In the genomic region with DNA sequence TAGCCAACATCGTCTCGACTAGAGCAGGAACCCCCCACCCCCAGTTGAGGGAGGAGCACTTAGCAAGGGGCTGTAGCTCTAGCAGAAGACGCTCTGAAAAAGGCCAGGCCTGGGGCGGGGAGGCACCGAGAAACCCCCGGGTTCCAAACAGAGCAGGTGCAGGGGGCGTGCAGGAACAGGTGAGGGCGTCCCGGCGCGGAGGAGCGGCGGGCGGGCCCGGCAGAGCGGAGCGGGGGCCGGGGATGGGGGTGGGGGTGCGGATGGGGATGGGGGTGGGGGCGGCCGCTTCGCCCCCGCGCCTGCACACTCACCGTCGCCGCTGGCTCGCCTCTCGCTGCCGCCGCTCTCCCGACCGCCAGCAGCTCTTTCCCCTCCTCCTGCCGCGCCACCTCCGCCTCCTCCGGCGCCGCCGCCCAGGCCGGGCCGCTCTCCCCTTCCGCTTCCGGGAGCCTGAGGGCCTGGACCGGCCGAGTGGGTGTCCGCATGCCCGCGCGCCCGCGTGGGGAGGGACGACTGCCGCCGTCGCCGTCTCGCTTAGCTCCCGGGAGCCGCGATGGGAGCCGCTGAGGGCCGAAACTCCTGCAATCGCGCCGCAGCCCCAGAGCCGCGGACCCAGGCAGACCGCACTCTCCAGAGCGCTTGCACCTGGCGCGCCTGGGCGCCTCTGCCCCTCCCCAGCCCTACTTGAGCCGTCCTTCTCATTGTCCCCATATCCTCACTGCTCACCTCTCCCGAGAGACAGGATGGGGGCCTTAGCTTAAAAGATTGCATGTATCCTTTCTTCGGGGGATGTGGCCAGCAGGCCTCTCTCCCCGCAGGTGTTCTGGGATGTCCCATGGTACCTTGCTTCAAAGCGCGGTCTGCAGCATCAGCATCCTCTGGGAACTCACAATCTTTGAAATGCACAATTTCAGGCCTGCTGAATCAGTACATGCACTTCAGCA, we compare ENCODE assay signal across 8 cellular contexts. TPM values are rescaled to one million over a fixed set of nuclear protein-coding genes. Genes with fewer than 3 reads are reported as not detected.
DNase-seq lines count a peak whose midpoint lies in the region; ATAC-seq and TF ChIP-seq lines count a peak whose summit lies in the region.

A gene with protein sequence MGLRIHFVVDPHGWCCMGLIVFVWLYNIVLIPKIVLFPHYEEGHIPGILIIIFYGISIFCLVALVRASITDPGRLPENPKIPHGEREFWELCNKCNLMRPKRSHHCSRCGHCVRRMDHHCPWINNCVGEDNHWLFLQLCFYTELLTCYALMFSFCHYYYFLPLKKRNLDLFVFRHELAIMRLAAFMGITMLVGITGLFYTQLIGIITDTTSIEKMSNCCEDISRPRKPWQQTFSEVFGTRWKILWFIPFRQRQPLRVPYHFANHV (minus strand): TSS at position 515 of the 944 bp plus-strand sequence. CDS start 19,092 bp downstream, outside the sequence.

- no peaks in the 10 kb centered on the region for H3K9me3 ChIP-seq in heart right ventricle

- H3K27me3 Mint-ChIP-seq in type B pancreatic cell = peaks cover 4% of the 10 kb centered on the region

- TF ChIP-seq CTCF in heart right ventricle (IDR thresholded peaks at IDR 0.05) = peak in 2 of 9 donors; percentile 8 to 11
- TF ChIP-seq CTCF in type B pancreatic cell (conservative IDR thresholded peaks at IDR 0.05) = no peak

- peaks cover 0 to 25% (median 15%) of the 10 kb centered on the region in 9 donors for H3K4me1 ChIP-seq in heart right ventricle

- H3K27ac Mint-ChIP-seq in type B pancreatic cell = peak within 1 kb of the TSS; percentile 88

- peaks cover 0 to 4% (median 0%) of the 10 kb centered on the region in 7 donors for H3K27me3 ChIP-seq in heart right ventricle

- 2% methylated on average over 51 to 79 of the region's 79 CpGs for WGBS in heart right ventricle, 2 donors

- no peaks in the 10 kb centered on the region for H3K9me3 Mint-ChIP-seq in type B pancreatic cell

- peaks cover 5% of the 10 kb centered on the region for H3K36me3 Mint-ChIP-seq in type B pancreatic cell

- H3K4me3 ChIP-seq in heart right ventricle = peak within 1 kb of the TSS; percentile 75 to 86 (median 81)

- H3K4me1 Mint-ChIP-seq in type B pancreatic cell (ENCODE audit: unreplicated experiment) = peaks cover 21% of the 10 kb centered on the region

- peaks cover 0 to 21% (median 3%) of the 10 kb centered on the region in 9 donors for H3K36me3 ChIP-seq in heart right ventricle

- ATAC-seq in GM21526 (IDR thresholded peaks at IDR 0.05; ENCODE audit: low FRiP score, unreplicated experiment) = peak; percentile 74
- peak; percentile 96 for ATAC-seq in SK-N-SH treated with all-trans-retinoic acid at 6 μM for 48 hours
- ATAC-seq in heart right ventricle = peak; percentile 95 to 99 (median 97)

- H3K4me3 Mint-ChIP-seq in type B pancreatic cell = peak within 1 kb of the TSS; percentile 98

- H3K27ac ChIP-seq in heart right ventricle = peak within 1 kb of the TSS; percentile 10 to 76 (median 62)

- intact Hi-C loops in heart right ventricle (cut with DNase I) (no loop called here), posterior cingulate gyrus (cut with DNase I) (no loop called here)

- DNase-seq in Daoy (ENCODE audit: low read depth) (peak; percentile 54), HuH-7.5 (ENCODE audit: low spot score) (peak; percentile 38), heart right ventricle (peak; percentile 75 to 82), posterior cingulate gyrus (peak; percentile 65 to 97 (median 84)), type B pancreatic cell (ENCODE audit: extremely low spot score, unreplicated experiment) (peak; percentile 82)
- DNase-seq in activated naive CD8-positive, alpha-beta T cell treated with anti-CD3 and anti-CD28 coated beads, Interleukin-2, amount 50 U/mL, for 16 hours (ENCODE audit: low read depth, low spot score) = peak; percentile 15

TF ChIP-seq in SK-N-SH treated with all-trans-retinoic acid at 6 μM for 48 hours, 23 proteins besides CTCF, POLR2A, EP300 and RAD21:
- TF ChIP-seq ZFP3 (CRISPR knock-in tag; IDR thresholded peaks at IDR 0.05) (peak; percentile 94), ZFP30 (CRISPR knock-in tag; IDR thresholded peaks at IDR 0.05) (no peak)
- TF ChIP-seq, protein P1, sequence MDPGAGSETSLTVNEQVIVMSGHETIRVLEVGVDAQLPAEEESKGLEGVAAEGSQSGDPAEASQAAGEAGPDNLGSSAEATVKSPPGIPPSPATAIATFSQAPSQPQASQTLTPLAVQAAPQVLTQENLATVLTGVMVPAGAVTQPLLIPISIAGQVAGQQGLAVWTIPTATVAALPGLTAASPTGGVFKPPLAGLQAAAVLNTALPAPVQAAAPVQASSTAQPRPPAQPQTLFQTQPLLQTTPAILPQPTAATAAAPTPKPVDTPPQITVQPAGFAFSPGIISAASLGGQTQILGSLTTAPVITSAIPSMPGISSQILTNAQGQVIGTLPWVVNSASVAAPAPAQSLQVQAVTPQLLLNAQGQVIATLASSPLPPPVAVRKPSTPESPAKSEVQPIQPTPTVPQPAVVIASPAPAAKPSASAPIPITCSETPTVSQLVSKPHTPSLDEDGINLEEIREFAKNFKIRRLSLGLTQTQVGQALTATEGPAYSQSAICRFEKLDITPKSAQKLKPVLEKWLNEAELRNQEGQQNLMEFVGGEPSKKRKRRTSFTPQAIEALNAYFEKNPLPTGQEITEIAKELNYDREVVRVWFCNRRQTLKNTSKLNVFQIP (CRISPR knock-in tag; IDR thresholded peaks at IDR 0.05; ENCODE audit: borderline replicate concordance, low read depth) = no peak

RNA-seq across cellular contexts. Expression of the gene that starts here (rescaled TPM):
- total RNA-seq in Daoy (2014; rRNA removed; shearing (Covaris generic)) = 3.4 and 4.9 TPM in 2 replicates
- total RNA-seq in heart right ventricle (1 to 10 TPM; 5.9 to 8.4 (median 7.2) TPM), type B pancreatic cell (ENCODE audit: low replicate concordance) (10.1 and 11.1 TPM in 2 replicates)
- 1 to 10 TPM; 1.9 to 7.5 TPM for polyA plus RNA-seq in heart right ventricle

Comparison
In these comparisons a context has a peak if more than half of its experiments do, and no peak if none do; other contexts are left out.
1. Peak in every context shown above with its lines: DNase-seq, ATAC-seq, H3K4me3 ChIP-seq and H3K27ac ChIP-seq.
2. DNase-seq: peak in every context shown above with its lines; median percentile 84 in posterior cingulate gyrus; 82 in type B pancreatic cell; 78 in heart right ventricle; 54 in Daoy; 38 in HuH-7.5; 15 in activated naive CD8-positive, alpha-beta T cell treated with anti-CD3 and anti-CD28 coated beads, Interleukin-2, amount 50 U/mL, for 16 hours.